ENCODE assay signal across 1 cellular context in the genomic region with DNA sequence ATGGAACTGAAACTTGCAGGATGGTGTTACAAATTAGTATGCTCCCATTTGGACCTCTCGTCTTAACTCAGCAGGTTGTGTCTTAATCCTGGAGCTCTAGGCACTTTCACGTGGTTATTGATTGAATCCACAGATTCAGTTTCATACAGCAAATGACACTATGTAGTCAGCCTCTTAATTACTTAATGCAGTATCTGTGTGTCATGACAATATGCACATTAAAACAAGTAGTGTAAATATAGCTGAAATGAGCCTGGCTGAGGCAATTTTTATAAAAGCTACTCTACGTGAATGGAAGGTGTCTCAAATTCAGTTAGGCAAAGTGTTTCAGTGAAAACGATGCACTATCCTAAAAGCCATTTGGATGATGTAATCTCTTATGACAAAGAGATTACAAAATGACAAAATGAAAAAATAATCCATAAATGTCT.
TF ChIP-seq lines count a peak whose summit lies in the region.

No MANE protein-coding gene starts in this region.

TF ChIP-seq in SK-N-SH, 30 proteins besides CTCF, POLR2A, EP300 and RAD21 (continued from another document):
- TF ChIP-seq, protein P1, sequence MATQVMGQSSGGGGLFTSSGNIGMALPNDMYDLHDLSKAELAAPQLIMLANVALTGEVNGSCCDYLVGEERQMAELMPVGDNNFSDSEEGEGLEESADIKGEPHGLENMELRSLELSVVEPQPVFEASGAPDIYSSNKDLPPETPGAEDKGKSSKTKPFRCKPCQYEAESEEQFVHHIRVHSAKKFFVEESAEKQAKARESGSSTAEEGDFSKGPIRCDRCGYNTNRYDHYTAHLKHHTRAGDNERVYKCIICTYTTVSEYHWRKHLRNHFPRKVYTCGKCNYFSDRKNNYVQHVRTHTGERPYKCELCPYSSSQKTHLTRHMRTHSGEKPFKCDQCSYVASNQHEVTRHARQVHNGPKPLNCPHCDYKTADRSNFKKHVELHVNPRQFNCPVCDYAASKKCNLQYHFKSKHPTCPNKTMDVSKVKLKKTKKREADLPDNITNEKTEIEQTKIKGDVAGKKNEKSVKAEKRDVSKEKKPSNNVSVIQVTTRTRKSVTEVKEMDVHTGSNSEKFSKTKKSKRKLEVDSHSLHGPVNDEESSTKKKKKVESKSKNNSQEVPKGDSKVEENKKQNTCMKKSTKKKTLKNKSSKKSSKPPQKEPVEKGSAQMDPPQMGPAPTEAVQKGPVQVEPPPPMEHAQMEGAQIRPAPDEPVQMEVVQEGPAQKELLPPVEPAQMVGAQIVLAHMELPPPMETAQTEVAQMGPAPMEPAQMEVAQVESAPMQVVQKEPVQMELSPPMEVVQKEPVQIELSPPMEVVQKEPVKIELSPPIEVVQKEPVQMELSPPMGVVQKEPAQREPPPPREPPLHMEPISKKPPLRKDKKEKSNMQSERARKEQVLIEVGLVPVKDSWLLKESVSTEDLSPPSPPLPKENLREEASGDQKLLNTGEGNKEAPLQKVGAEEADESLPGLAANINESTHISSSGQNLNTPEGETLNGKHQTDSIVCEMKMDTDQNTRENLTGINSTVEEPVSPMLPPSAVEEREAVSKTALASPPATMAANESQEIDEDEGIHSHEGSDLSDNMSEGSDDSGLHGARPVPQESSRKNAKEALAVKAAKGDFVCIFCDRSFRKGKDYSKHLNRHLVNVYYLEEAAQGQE (IDR thresholded peaks at IDR 0.05; ENCODE audit: low read depth, low read length), result no peak
- TF ChIP-seq SIN3A (IDR thresholded peaks at IDR 0.05; ENCODE audit: borderline replicate concordance, low read depth, low read length) (no peak), RCOR1 (IDR thresholded peaks at IDR 0.05; ENCODE audit: low read length) (no peak), RXRA (IDR thresholded peaks at IDR 0.05; ENCODE audit: borderline replicate concordance, low read depth) (no peak)
- TF ChIP-seq, protein P2, sequence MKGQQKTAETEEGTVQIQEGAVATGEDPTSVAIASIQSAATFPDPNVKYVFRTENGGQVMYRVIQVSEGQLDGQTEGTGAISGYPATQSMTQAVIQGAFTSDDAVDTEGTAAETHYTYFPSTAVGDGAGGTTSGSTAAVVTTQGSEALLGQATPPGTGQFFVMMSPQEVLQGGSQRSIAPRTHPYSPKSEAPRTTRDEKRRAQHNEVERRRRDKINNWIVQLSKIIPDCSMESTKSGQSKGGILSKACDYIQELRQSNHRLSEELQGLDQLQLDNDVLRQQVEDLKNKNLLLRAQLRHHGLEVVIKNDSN (IDR thresholded peaks at IDR 0.05; ENCODE audit: borderline replicate concordance, low read depth), result no peak
